In the genomic region with DNA sequence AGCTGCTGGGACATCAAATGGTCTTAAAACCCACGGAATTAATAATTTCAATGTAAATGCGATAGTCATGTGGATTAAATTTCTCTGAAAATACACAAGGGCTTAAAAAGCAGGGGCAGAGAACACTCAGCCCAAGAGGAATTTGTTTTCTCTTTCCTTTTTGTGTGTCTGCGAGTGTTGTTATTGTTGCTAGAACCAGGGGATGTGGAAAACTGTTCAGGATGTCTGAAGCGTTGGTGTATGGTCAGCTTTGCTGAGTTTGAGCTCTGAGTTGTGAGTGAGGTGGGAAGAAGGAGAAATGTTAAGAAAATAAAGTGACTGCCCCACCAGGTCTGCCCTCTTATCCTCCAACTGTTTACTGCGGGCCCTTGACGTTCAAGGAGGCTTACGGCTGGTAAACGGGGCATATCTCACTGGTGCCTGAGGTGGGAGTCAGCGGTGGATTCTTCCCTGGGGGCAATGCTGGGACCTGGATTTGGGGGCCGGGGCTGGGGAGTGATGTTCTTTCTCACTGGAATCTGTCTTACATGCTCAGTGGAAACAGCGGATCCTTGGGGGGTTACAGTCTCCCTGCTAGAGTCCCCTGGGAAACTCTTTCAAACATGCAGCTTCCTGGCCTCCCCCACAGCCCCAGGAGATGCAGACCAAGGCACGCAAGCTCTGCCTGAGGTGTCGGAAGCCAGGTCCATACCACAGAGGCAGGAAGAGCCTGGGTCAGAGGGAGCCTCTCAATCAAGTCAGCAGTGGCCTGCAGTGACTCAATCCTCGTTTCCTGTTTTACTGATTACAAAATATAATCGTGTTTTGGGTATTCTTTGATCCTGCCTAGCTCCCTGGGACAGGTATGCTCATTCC, we compare ENCODE assay signal across 11 cellular contexts. TPM values are rescaled to one million over a fixed set of nuclear protein-coding genes. Genes with fewer than 3 reads are reported as not detected.
A peak's percentile ranks its signal among the peaks of the same experiment; 100 is the strongest.
DNase-seq lines count a peak whose midpoint lies in the region; ATAC-seq and TF ChIP-seq lines count a peak whose summit lies in the region.
"Had no signal": no experiment of that assay in that cellular context is flagged by ENCODE, and none has a peak within 500 bp of the region (broad histone marks: within the 10 kb centered on the region; RNA-seq: fewer than 3 reads in every experiment).

No MANE protein-coding gene starts in this region.

- peaks cover 14% of the 10 kb centered on the region for H3K4me1 ChIP-seq in A673 (ENCODE audit: insufficient read depth, low read length, poor library complexity, severe bottlenecking)
- H3K4me1 ChIP-seq: gastrocnemius medialis had no signal

- POLR2A ChIA-PET in A673 (lab: Charles Lee; ENCODE audit: low non-redundant PET), result no interaction called here

- H3K27me3 ChIP-seq in A673 (replicated peaks; ENCODE audit: insufficient read depth, low read depth, low read length, poor library complexity), result no peaks in the 10 kb centered on the region

- ATAC-seq in GM19351 (IDR thresholded peaks at IDR 0.05; ENCODE audit: unreplicated experiment) (peak; percentile 73), HG03159 (IDR thresholded peaks at IDR 0.05; ENCODE audit: unreplicated experiment) (no peak), HG02678 (IDR thresholded peaks at IDR 0.05; ENCODE audit: unreplicated experiment) (no peak)
- ATAC-seq: gastrocnemius medialis had no signal

- H3K36me3 ChIP-seq in A673 (ENCODE audit: insufficient read depth, low read length, poor library complexity, severe bottlenecking), result no peaks in the 10 kb centered on the region
- H3K36me3 ChIP-seq: gastrocnemius medialis had no signal

- BruUV-seq in A673 (replicated peaks; lab: Mats Ljungman, UMichigan), result no TSS peak

- H3K4me3 ChIP-seq in A673 (ENCODE audit: low read depth, low read length, poor library complexity, severe bottlenecking) (no peak overlapping the region), fibroblast of mammary gland (ENCODE audit: control insufficient read depth, low read depth, low read length) (no peak overlapping the region)
- H3K4me3 ChIP-seq: gastrocnemius medialis had no signal

- TF ChIP-seq CTCF in A673 (conservative IDR thresholded peaks at IDR 0.05; ENCODE audit: low read depth, low read length) (no peak), fibroblast of mammary gland (conservative IDR thresholded peaks at IDR 0.05; ENCODE audit: control insufficient read depth, insufficient read depth, low read depth, low read length) (no peak)

- DNase-seq in A673 (ENCODE audit: low spot score), result peak; percentile 60
- DNase-seq in fibroblast of mammary gland (ENCODE audit: low read depth), result peak; percentile 63
- DNase-seq in SHP77 (lab: John Stamatoyannopoulos, UW), result no peak
- DNase-seq in NCI-H446 treated with DMSO at 0.1 percent for 48 hours (lab: John Stamatoyannopoulos, UW), result no peak
- DNase-seq: activated CD4-positive, alpha-beta T cell treated with anti-CD3 and anti-CD28 coated beads, Interleukin-2, amount 50 U/mL, for 4 hours; DMS153 had no signal

- no peaks in the 10 kb centered on the region for H3K9me3 ChIP-seq in A673 (ENCODE audit: low read depth, low read length, poor library complexity, severe bottlenecking)

- peak overlapping the region; percentile 37 for H3K27ac ChIP-seq in A673 (ENCODE audit: low read depth, low read length, poor library complexity, severe bottlenecking)
- H3K27ac ChIP-seq: gastrocnemius medialis had no signal

- CTCF ChIA-PET in A673 (lab: Charles Lee), result no interaction called here

- intact Hi-C loops in A673 (cut with micrococcal nuclease; ENCODE audit: unreplicated experiment), result no loop called here

TF ChIP-seq in PFSK-1, 5 proteins besides CTCF, POLR2A, EP300 and RAD21:
- TF ChIP-seq, protein P1, sequence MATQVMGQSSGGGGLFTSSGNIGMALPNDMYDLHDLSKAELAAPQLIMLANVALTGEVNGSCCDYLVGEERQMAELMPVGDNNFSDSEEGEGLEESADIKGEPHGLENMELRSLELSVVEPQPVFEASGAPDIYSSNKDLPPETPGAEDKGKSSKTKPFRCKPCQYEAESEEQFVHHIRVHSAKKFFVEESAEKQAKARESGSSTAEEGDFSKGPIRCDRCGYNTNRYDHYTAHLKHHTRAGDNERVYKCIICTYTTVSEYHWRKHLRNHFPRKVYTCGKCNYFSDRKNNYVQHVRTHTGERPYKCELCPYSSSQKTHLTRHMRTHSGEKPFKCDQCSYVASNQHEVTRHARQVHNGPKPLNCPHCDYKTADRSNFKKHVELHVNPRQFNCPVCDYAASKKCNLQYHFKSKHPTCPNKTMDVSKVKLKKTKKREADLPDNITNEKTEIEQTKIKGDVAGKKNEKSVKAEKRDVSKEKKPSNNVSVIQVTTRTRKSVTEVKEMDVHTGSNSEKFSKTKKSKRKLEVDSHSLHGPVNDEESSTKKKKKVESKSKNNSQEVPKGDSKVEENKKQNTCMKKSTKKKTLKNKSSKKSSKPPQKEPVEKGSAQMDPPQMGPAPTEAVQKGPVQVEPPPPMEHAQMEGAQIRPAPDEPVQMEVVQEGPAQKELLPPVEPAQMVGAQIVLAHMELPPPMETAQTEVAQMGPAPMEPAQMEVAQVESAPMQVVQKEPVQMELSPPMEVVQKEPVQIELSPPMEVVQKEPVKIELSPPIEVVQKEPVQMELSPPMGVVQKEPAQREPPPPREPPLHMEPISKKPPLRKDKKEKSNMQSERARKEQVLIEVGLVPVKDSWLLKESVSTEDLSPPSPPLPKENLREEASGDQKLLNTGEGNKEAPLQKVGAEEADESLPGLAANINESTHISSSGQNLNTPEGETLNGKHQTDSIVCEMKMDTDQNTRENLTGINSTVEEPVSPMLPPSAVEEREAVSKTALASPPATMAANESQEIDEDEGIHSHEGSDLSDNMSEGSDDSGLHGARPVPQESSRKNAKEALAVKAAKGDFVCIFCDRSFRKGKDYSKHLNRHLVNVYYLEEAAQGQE (IDR thresholded peaks at IDR 0.05; ENCODE audit: insufficient read depth in 1 of 2, low read depth in 2 of 2, low read length in 2 of 2), result peak in 1 of 2 experiments; percentile 23; a peak in 1 of 4 replicates
- no peak for TF ChIP-seq POLR2AphosphoS5 (IDR thresholded peaks at IDR 0.05; ENCODE audit: low read depth, low read length)
- no peak for TF ChIP-seq TAF1 (IDR thresholded peaks at IDR 0.05; ENCODE audit: borderline replicate concordance, insufficient read depth, low read length)
- peak; percentile 86 for TF ChIP-seq FOXP2 (optimal IDR thresholded peaks at IDR 0.05; ENCODE audit: borderline replicate concordance, extremely low read depth, extremely low read length, insufficient read depth)
- no peak for TF ChIP-seq SIN3A (IDR thresholded peaks at IDR 0.05; ENCODE audit: borderline replicate concordance, insufficient read depth, low read length)

RNA-seq across cellular contexts. Expression of a gene that starts 41.8 kb away (rescaled TPM):
- 0.17 and 0.45 TPM in 2 replicates for total RNA-seq in A673 (2021)
- 43.2 TPM for polyA plus RNA-seq in PFSK-1 (2012; ENCODE audit: insufficient read length, low read depth)

Comparison
In these comparisons a context has a peak if more than half of its experiments do, and no peak if none do; other contexts are left out.
1. DNase-seq: peak in A673 (single experiment) and fibroblast of mammary gland (single experiment); none in SHP77 (0 of 2) and NCI-H446 treated with DMSO at 0.1 percent for 48 hours (single experiment).